Comparison of ENCODE assay signal across 1 cellular context in genomic region chr9:95509851-95510529, GRCh38.
TF ChIP-seq lines count a peak whose summit lies in the region.

No MANE protein-coding gene starts in this region.

TF ChIP-seq in GM12878, 131 proteins besides CTCF, POLR2A, EP300 and RAD21 (continued from another document):
- TF ChIP-seq SREBF2 (IDR thresholded peaks at IDR 0.05; ENCODE audit: low read length) (no peak), MYB (IDR thresholded peaks at IDR 0.05; ENCODE audit: borderline replicate concordance, low read depth, low read length) (no peak)
